ENCODE assay signal across 7 cellular contexts in genomic region chr1:121339611-121340010, GRCh38.
DNase-seq lines count a peak whose midpoint lies in the region; ATAC-seq and TF ChIP-seq lines count a peak whose summit lies in the region.
"Not testable (repeated sequence)": the region's sequence is repeated elsewhere in the genome, so short reads cannot be mapped to it uniquely, and the experiment has no call there.

No MANE protein-coding gene starts in this region.

- intact Hi-C loops in activated CD8-positive, alpha-beta T cell treated with anti-CD3 and anti-CD28 coated beads for 36 hours (cut with micrococcal nuclease); naive thymus-derived CD4-positive, alpha-beta T cell (cut with micrococcal nuclease): not testable (repeated sequence)

- not testable (repeated sequence) for H3K4me1 ChIP-seq in naive thymus-derived CD4-positive, alpha-beta T cell (ENCODE audit: control insufficient read depth in 2 of 2, insufficient read depth in 2 of 2, low read length in 2 of 2)

- DNase-seq in activated CD8-positive, alpha-beta T cell treated with anti-CD3 and anti-CD28 coated beads for 36 hours; naive thymus-derived CD4-positive, alpha-beta T cell: not testable (repeated sequence)

- peak; percentile 90 for ATAC-seq in GM18868 (IDR thresholded peaks at IDR 0.05; ENCODE audit: unreplicated experiment)
- peak; percentile 80 for ATAC-seq in GM21390 (IDR thresholded peaks at IDR 0.05; ENCODE audit: unreplicated experiment)
- peak; percentile 70 for ATAC-seq in HG02642 (IDR thresholded peaks at IDR 0.05; ENCODE audit: poor library complexity, unreplicated experiment)
- ATAC-seq in HG03039 (IDR thresholded peaks at IDR 0.05; ENCODE audit: unreplicated experiment): peak; percentile 84
- ATAC-seq in HG03457 (IDR thresholded peaks at IDR 0.05; ENCODE audit: unreplicated experiment): peak; percentile 82
- peak; percentile 71 for ATAC-seq in activated CD8-positive, alpha-beta T cell treated with anti-CD3 and anti-CD28 coated beads for 36 hours
- peak; percentile 69 for ATAC-seq in naive thymus-derived CD4-positive, alpha-beta T cell

- not testable (repeated sequence) for H3K4me3 Mint-ChIP-seq in activated CD8-positive, alpha-beta T cell treated with anti-CD3 and anti-CD28 coated beads for 36 hours; naive thymus-derived CD4-positive, alpha-beta T cell

- H3K9me3 Mint-ChIP-seq in activated CD8-positive, alpha-beta T cell treated with anti-CD3 and anti-CD28 coated beads for 36 hours; naive thymus-derived CD4-positive, alpha-beta T cell: not testable (repeated sequence)

- not testable (repeated sequence) for H3K9me3 ChIP-seq in naive thymus-derived CD4-positive, alpha-beta T cell (ENCODE audit: control insufficient read depth in 2 of 3, low read length in 3 of 3)

- not testable (repeated sequence) for H3K27ac Mint-ChIP-seq in activated CD8-positive, alpha-beta T cell treated with anti-CD3 and anti-CD28 coated beads for 36 hours; naive thymus-derived CD4-positive, alpha-beta T cell

- not testable (repeated sequence) for H3K27ac ChIP-seq in naive thymus-derived CD4-positive, alpha-beta T cell (ENCODE audit: low read depth, low read length)

- H3K27me3 Mint-ChIP-seq in activated CD8-positive, alpha-beta T cell treated with anti-CD3 and anti-CD28 coated beads for 36 hours; naive thymus-derived CD4-positive, alpha-beta T cell: not testable (repeated sequence)

- POLR2A ChIA-PET in activated CD8-positive, alpha-beta T cell treated with anti-CD3 and anti-CD28 coated beads for 36 hours (lab: Charles Lee); naive thymus-derived CD4-positive, alpha-beta T cell (lab: Charles Lee): not testable (repeated sequence)

- not testable (repeated sequence) for H3K4me3 ChIP-seq in naive thymus-derived CD4-positive, alpha-beta T cell (ENCODE audit: low read length)

- H3K36me3 Mint-ChIP-seq in activated CD8-positive, alpha-beta T cell treated with anti-CD3 and anti-CD28 coated beads for 36 hours (ENCODE audit: low read depth); naive thymus-derived CD4-positive, alpha-beta T cell: not testable (repeated sequence)

- not testable (repeated sequence) for H3K27me3 ChIP-seq in naive thymus-derived CD4-positive, alpha-beta T cell (ENCODE audit: control insufficient read depth in 2 of 2, insufficient read depth in 2 of 2, low read length in 2 of 2)

- TF ChIP-seq CTCF in activated CD8-positive, alpha-beta T cell treated with anti-CD3 and anti-CD28 coated beads for 36 hours (IDR thresholded peaks at IDR 0.05): not testable (repeated sequence)

- H3K36me3 ChIP-seq in naive thymus-derived CD4-positive, alpha-beta T cell (ENCODE audit: control insufficient read depth in 2 of 3, insufficient read depth in 3 of 3, low read length in 3 of 3): not testable (repeated sequence)

- H3K4me1 Mint-ChIP-seq in activated CD8-positive, alpha-beta T cell treated with anti-CD3 and anti-CD28 coated beads for 36 hours (ENCODE audit: low read depth); naive thymus-derived CD4-positive, alpha-beta T cell: not testable (repeated sequence)

- CTCF ChIA-PET in activated CD8-positive, alpha-beta T cell treated with anti-CD3 and anti-CD28 coated beads for 36 hours (lab: Charles Lee); naive thymus-derived CD4-positive, alpha-beta T cell (lab: Charles Lee): not testable (repeated sequence)
